Comparison of ENCODE assay signal across 12 cellular contexts in genomic region chr5:173452098-173452497, GRCh38.
A peak's percentile ranks its signal among the peaks of the same experiment; 100 is the strongest.
DNase-seq lines count a peak whose midpoint lies in the region; ATAC-seq and TF ChIP-seq lines count a peak whose summit lies in the region.
"Had no signal": no experiment of that assay in that cellular context is flagged by ENCODE, and none has a peak within 500 bp of the region (broad histone marks: within the 10 kb centered on the region; RNA-seq: fewer than 3 reads in every experiment).

No MANE protein-coding gene starts in this region.

- DNase-seq in AG08396 (ENCODE audit: low spot score) (peak; percentile 28), MV-4-11 (lab: John Stamatoyannopoulos, UW) (peak; percentile 96), choroid plexus epithelial cell (ENCODE audit: low read depth) (peak; percentile 63), left lung (peak in 1 of 2 donors; percentile 42), SHP77 treated with DMSO at 0.1 percent for 48 hours (lab: John Stamatoyannopoulos, UW) (no peak), NCI-H2196 treated with DMSO at 0.1 percent for 48 hours (lab: John Stamatoyannopoulos, UW; ENCODE audit: unreplicated experiment) (no peak)
- DNase-seq in activated CD4-positive, alpha-beta T cell treated with anti-CD3 and anti-CD28 coated beads, Interleukin-2, amount 50 U/mL, for 48 hours, result no peak
- DNase-seq: activated T-cell treated with anti-CD3 and anti-CD28 coated beads, Interleukin-2, amount 50 U/mL, for 1 hour; NCI-H510A; ovary; uterus had no signal

- TF ChIP-seq CTCF in choroid plexus epithelial cell (conservative IDR thresholded peaks at IDR 0.05; ENCODE audit: low read depth, low read length) (no peak), left lung (IDR thresholded peaks at IDR 0.05) (no peak)

- intact Hi-C loops in left lung (cut with DNase I), result no loop called here

- H3K27ac ChIP-seq in left lung, result peak overlapping the region in 1 of 2 donors; percentile 33
- H3K27ac ChIP-seq: ovary, uterus had no signal

- H3K36me3 ChIP-seq in left lung, result no peaks in the 10 kb centered on the region
- H3K36me3 ChIP-seq: ovary, uterus had no signal

- peaks cover 0 to 20% of the 10 kb centered on the region in 2 donors for H3K4me1 ChIP-seq in left lung
- H3K4me1 ChIP-seq: uterus had no signal

- ATAC-seq in left lung, result peak; percentile 38
- ATAC-seq in HG02610 (IDR thresholded peaks at IDR 0.05; ENCODE audit: unreplicated experiment), result no peak

- H3K4me3 ChIP-seq in choroid plexus epithelial cell (ENCODE audit: low read depth, low read length) (no peak overlapping the region), left lung (no peak overlapping the region)
- H3K4me3 ChIP-seq: ovary, uterus had no signal

- no peaks in the 10 kb centered on the region for H3K27me3 ChIP-seq in left lung
- H3K27me3 ChIP-seq: ovary, uterus had no signal

- no peaks in the 10 kb centered on the region for H3K9me3 ChIP-seq in left lung
- H3K9me3 ChIP-seq: ovary, uterus had no signal

Comparison
In these comparisons a context has a peak if more than half of its experiments do, and no peak if none do; other contexts are left out.
1. DNase-seq: peak in AG08396 (single experiment), MV-4-11 (single experiment) and choroid plexus epithelial cell (single experiment); none in SHP77 treated with DMSO at 0.1 percent for 48 hours (single experiment), NCI-H2196 treated with DMSO at 0.1 percent for 48 hours (single experiment) and activated CD4-positive, alpha-beta T cell treated with anti-CD3 and anti-CD28 coated beads, Interleukin-2, amount 50 U/mL, for 48 hours (0 of 2).